8 cellular contexts compared by ENCODE assay signal in genomic region chr5:138573949-138574670, GRCh38. TPM values are rescaled to one million over a fixed set of nuclear protein-coding genes. Genes with fewer than 3 reads are reported as not detected.
DNase-seq lines count a peak whose midpoint lies in the region; ATAC-seq and TF ChIP-seq lines count a peak whose summit lies in the region.

No MANE protein-coding gene starts in this region.

- peak overlapping the region; percentile 100 for H3K27ac ChIP-seq in cardiac muscle cell
- H3K27ac ChIP-seq in uterus: peak overlapping the region; percentile 93 to 98

- no peak for ATAC-seq in Right ventricle myocardium superior (ENCODE audit: poor library complexity)
- ATAC-seq in HG02610 (IDR thresholded peaks at IDR 0.05; ENCODE audit: unreplicated experiment): no peak

- no peak for TF ChIP-seq POLR2A in lower leg skin (IDR thresholded peaks at IDR 0.05)
- TF ChIP-seq POLR2A in uterus (IDR thresholded peaks at IDR 0.05): no peak

- H3K4me3 ChIP-seq in cardiac muscle cell (peak overlapping the region; percentile 88), astrocyte of the spinal cord (ENCODE audit: low read depth, low read length) (peak overlapping the region; percentile 96), lower leg skin (ENCODE audit: low read depth, poor library complexity, severe bottlenecking) (peak overlapping the region; percentile 98), uterus (peak overlapping the region; percentile 79 to 96)

- TF ChIP-seq CTCF in cardiac muscle cell (IDR thresholded peaks at IDR 0.05; ENCODE audit: low read depth, low read length) (no peak), astrocyte of the spinal cord (IDR thresholded peaks at IDR 0.05; ENCODE audit: low read depth, low read length) (no peak), lower leg skin (IDR thresholded peaks at IDR 0.05) (no peak), uterus (IDR thresholded peaks at IDR 0.05) (no peak)

- 36 to 42% methylated on average over 9 of the region's 9 CpGs for WGBS in lower leg skin, 2 donors

- H3K9me3 ChIP-seq in cardiac muscle cell (ENCODE audit: low read depth): no peaks in the 10 kb centered on the region
- no peaks in the 10 kb centered on the region for H3K9me3 ChIP-seq in uterus

- H3K27me3 ChIP-seq in cardiac muscle cell: no peaks in the 10 kb centered on the region
- H3K27me3 ChIP-seq in uterus: no peaks in the 10 kb centered on the region

- H3K36me3 ChIP-seq in cardiac muscle cell: peaks cover 38% of the 10 kb centered on the region
- H3K36me3 ChIP-seq in uterus: no peaks in the 10 kb centered on the region

- H3K4me1 ChIP-seq in cardiac muscle cell (ENCODE audit: low read depth) (peaks cover 7% of the 10 kb centered on the region), uterus (peaks cover 0 to 10% of the 10 kb centered on the region in 2 donors)

- no peak for DNase-seq in cardiac muscle cell (ENCODE audit: low read depth in 1 of 2, low spot score in 1 of 2)
- DNase-seq in Right ventricle myocardium superior: no peak
- DNase-seq in astrocyte of the spinal cord (ENCODE audit: low read depth, low spot score): no peak
- no peak for DNase-seq in lower leg skin (ENCODE audit: low spot score in 2 of 2)
- no peak for DNase-seq in uterus
- no peak for DNase-seq in stimulated activated CD4-positive, alpha-beta T cell treated with anti-CD3 and anti-CD28 coated beads, Interleukin-12 subunit alpha, Interleukin-12 subunit beta, amount 100 ng/mL, for 4 hours
- no peak for DNase-seq in NCI-H1048 (lab: John Stamatoyannopoulos, UW)

- in situ Hi-C loops in astrocyte of the spinal cord (cut with HindIII; ENCODE audit: low sequenced_read_pairs): no loop called here

- intact Hi-C loops in Right ventricle myocardium superior (cut with DNase I): loop anchor here (10.0 kb wide), 1 partner anchor 691 kb away; no protein-coding TSS in a partner anchor
- intact Hi-C loops in lower leg skin (cut with DNase I; ENCODE audit: low total_unique reads): no loop called here
- intact Hi-C loops in uterus (cut with DNase I; ENCODE audit: low total_unique reads): no loop called here

RNA-seq across cellular contexts. Expression of gene HSPA9, which starts 1.1 kb away (rescaled TPM):
- 292 and 298 TPM in 2 replicates for total RNA-seq in cardiac muscle cell
- polyA plus RNA-seq in cardiac muscle cell: 209 and 213 TPM in 2 replicates
- 290 TPM for total RNA-seq in Right ventricle myocardium superior
- total RNA-seq in lower leg skin: 100 to 1,000 TPM; 206 to 248 (median 216) TPM
- total RNA-seq in uterus: 100 to 1,000 TPM; 128 to 254 (median 154) TPM

RNA-seq across cellular contexts. Expression of gene ETF1, which starts 31.1 kb away (rescaled TPM):
- total RNA-seq in cardiac muscle cell (50.6 and 53.4 TPM in 2 replicates), Right ventricle myocardium superior (80.9 TPM), lower leg skin (10 to 100 TPM; 64.2 to 92.2 (median 81.3) TPM), uterus (100 to 1,000 TPM in 2 of 4 donors, 10 to 100 TPM in 2; 40.9 to 129 (median 87.8) TPM)
- polyA plus RNA-seq in cardiac muscle cell: 31.2 and 37.2 TPM in 2 replicates
